ENCODE assay signal across 22 cellular contexts in the genomic region with DNA sequence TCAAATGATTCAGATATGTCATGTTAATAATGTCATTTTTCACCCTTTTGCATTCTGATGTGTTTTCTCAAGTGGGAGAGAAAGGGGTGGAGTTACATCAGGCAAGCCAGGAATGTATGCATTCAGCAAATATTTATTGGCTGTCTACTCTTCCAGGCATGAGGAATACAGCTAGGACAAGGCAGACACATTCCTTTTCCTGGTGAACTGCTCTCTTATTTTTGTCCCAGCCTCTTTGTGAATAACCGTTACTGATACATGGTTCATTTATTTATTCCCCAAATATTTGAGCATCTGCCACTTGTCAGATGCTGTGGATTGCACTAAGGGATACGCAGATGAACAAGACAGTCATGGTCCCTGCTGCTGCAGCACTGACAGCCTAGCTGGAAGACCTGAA. TPM values are rescaled to one million over a fixed set of nuclear protein-coding genes. Genes with fewer than 3 reads are reported as not detected.
DNase-seq lines count a peak whose midpoint lies in the region; ATAC-seq and TF ChIP-seq lines count a peak whose summit lies in the region.
"Had no signal": no experiment of that assay in that cellular context is flagged by ENCODE, and none has a peak within 500 bp of the region (broad histone marks: within the 10 kb centered on the region; RNA-seq: fewer than 3 reads in every experiment).

No MANE protein-coding gene starts in this region.

- ATAC-seq in GM21786 (IDR thresholded peaks at IDR 0.05; ENCODE audit: unreplicated experiment), result no peak

- H3K9ac ChIP-seq in Karpas-422 (ENCODE audit: low read length), result no peak overlapping the region

- DNase-seq in EH (ENCODE audit: low read depth) (peak; percentile 79), NCI-H2171 (lab: John Stamatoyannopoulos, UW) (peak; percentile 28), dedifferentiated amniotic fluid mesenchymal stem cell (ENCODE audit: extremely low spot score) (peak; percentile 23), retina (peak; percentile 23), NCI-H1930 (lab: John Stamatoyannopoulos, UW) (no peak), PC-9 (no peak), Karpas-422 (no peak)
- DNase-seq: activated CD4-positive, CD25-positive, alpha-beta regulatory T cell treated with anti-CD3 and anti-CD28 coated beads, Interleukin-2, amount 50 U/mL, for 72 hours; activated CD8-positive, alpha-beta memory T cell treated with anti-CD3 and anti-CD28 coated beads for 24 hours; activated naive CD4-positive, alpha-beta T cell treated with anti-CD3 and anti-CD28 coated beads, Interleukin-2, amount 10 ng/mL, durations not matched to agents 7 days and 5 days; activated T-cell treated with anti-CD3 and anti-CD28 coated beads, Interleukin-2, amount 50 U/mL, for 48 hours; AML-193; Caco-2; head of caudate nucleus; left ventricle myocardium inferior; NCI-H226; NK-92 treated with Interleukin-12 subunit alpha and Interleukin-12 subunit beta, amount 100 ng/mL, for 24 hours; small intestine; stimulated activated CD4-positive, alpha-beta T cell treated with anti-CD3 and anti-CD28 coated beads, Interleukin-4, amount 100 ng/mL, for 24 hours; upper lobe of left lung had no signal

- TF ChIP-seq CTCF in PC-9 (conservative IDR thresholded peaks at IDR 0.05), result no peak

- H3K9me3 ChIP-seq in PC-9 (ENCODE audit: insufficient read depth, low read depth), result no peaks in the 10 kb centered on the region
- no peaks in the 10 kb centered on the region for H3K9me3 ChIP-seq in Karpas-422 (ENCODE audit: low read length)
- H3K9me3 ChIP-seq: ascending aorta, Caco-2, left ventricle myocardium inferior, upper lobe of left lung had no signal

- no peaks in the 10 kb centered on the region for H3K4me1 ChIP-seq in PC-9 (replicated peaks; ENCODE audit: insufficient read depth)
- peaks cover 1% of the 10 kb centered on the region; the same call in 1 of the 2 replicates for H3K4me1 ChIP-seq in Karpas-422 (ENCODE audit: low read length)

- H3K4me3 ChIP-seq in PC-9, result no peak overlapping the region
- no peak overlapping the region for H3K4me3 ChIP-seq in Karpas-422 (ENCODE audit: low read length)
- H3K4me3 ChIP-seq: ascending aorta, left ventricle myocardium inferior, upper lobe of left lung had no signal

- H4K20me1 ChIP-seq in PC-9 (ENCODE audit: insufficient read depth) (no peaks in the 10 kb centered on the region; the same call in 1 of the 2 replicates), Karpas-422 (ENCODE audit: insufficient read depth, low read depth, low read length) (peaks cover 6% of the 10 kb centered on the region)

- H3K27me3 ChIP-seq in PC-9 (ENCODE audit: insufficient read depth, low read depth), result peaks cover 33% of the 10 kb centered on the region
- H3K27me3 ChIP-seq in Karpas-422 (ENCODE audit: low read length), result no peaks in the 10 kb centered on the region
- H3K27me3 ChIP-seq: ascending aorta, upper lobe of left lung had no signal

- H3K79me2 ChIP-seq in PC-9 (ENCODE audit: low read depth) (no peaks in the 10 kb centered on the region), Karpas-422 (ENCODE audit: low read length) (no peaks in the 10 kb centered on the region)

- H3K9me2 ChIP-seq in PC-9 (ENCODE audit: insufficient read depth) (no peaks in the 10 kb centered on the region), Karpas-422 (replicated peaks; ENCODE audit: insufficient read depth, low read length) (no peaks in the 10 kb centered on the region)

- POLR2A ChIA-PET in PC-9 (lab: Charles Lee; ENCODE audit: unreplicated experiment), result no interaction called here

- CTCF ChIA-PET in PC-9 (lab: Charles Lee), result no interaction called here

- no peak overlapping the region for H3K27ac ChIP-seq in PC-9
- no peak overlapping the region for H3K27ac ChIP-seq in Karpas-422 (ENCODE audit: low read length)
- H3K27ac ChIP-seq: ascending aorta, left ventricle myocardium inferior, upper lobe of left lung had no signal

- H3K36me3 ChIP-seq in PC-9 (ENCODE audit: low read depth), result no peaks in the 10 kb centered on the region
- no peaks in the 10 kb centered on the region for H3K36me3 ChIP-seq in Karpas-422 (ENCODE audit: insufficient read depth, low read length)
- H3K36me3 ChIP-seq: ascending aorta, left ventricle myocardium inferior, upper lobe of left lung had no signal

- H3F3A ChIP-seq in PC-9 (ENCODE audit: insufficient read depth, low read depth), result no peaks in the 10 kb centered on the region

- BruUV-seq in PC-9 (replicated peaks; lab: Mats Ljungman, UMichigan), result no TSS peak

- intact Hi-C loops in PC-9 (cut with micrococcal nuclease; ENCODE audit: unreplicated experiment), result no loop called here

- H3K4me2 ChIP-seq in PC-9 (no peak overlapping the region), Karpas-422 (ENCODE audit: low read depth, low read length, poor library complexity, severe bottlenecking) (no peak overlapping the region)

- H2AFZ ChIP-seq in PC-9, result no peak overlapping the region
- H2AFZ ChIP-seq in Karpas-422 (ENCODE audit: low read length), result no peak overlapping the region

RNA-seq across cellular contexts. Expression of a gene that starts 6.1 kb away (rescaled TPM):
- 7.9 and 10.0 TPM in 2 replicates for total RNA-seq in PC-9 (2021)
- total RNA-seq in Karpas-422 (2014; rRNA removed; shearing (Covaris generic); ENCODE audit: low replicate concordance), result 0.18 and 0.30 TPM in 2 replicates

Comparison
In these comparisons a context has a peak if more than half of its experiments do, and no peak if none do; other contexts are left out.
1. DNase-seq: peak in EH (single experiment), NCI-H2171 (single experiment), dedifferentiated amniotic fluid mesenchymal stem cell (single experiment) and retina (single experiment); none in NCI-H1930 (0 of 2), PC-9 (0 of 2) and Karpas-422 (single experiment).